ENCODE assay signal across 8 cellular contexts in genomic region chr1:26529405-26529654, GRCh38. TPM values are rescaled to one million over a fixed set of nuclear protein-coding genes. Genes with fewer than 3 reads are reported as not detected.
DNase-seq lines count a peak whose midpoint lies in the region; ATAC-seq and TF ChIP-seq lines count a peak whose summit lies in the region.

No MANE protein-coding gene starts in this region.

- H3K27ac ChIP-seq in iPS-18a (ENCODE audit: low read length) = no peak overlapping the region
- H3K27ac ChIP-seq in testis = no peak overlapping the region

- H3K27me3 Mint-ChIP-seq in activated CD4-positive, alpha-beta T cell treated with anti-CD3 and anti-CD28 coated beads, Interleukin-2, amount 10 ng/mL, durations not matched to agents 24 days and 14 days = peaks cover 12% of the 10 kb centered on the region
- peaks cover 6% of the 10 kb centered on the region for H3K27me3 Mint-ChIP-seq in activated B cell treated with CpG ODN at 0.5 μM for 24 hours

- H3K27me3 ChIP-seq in iPS-18a (ENCODE audit: control insufficient read depth, insufficient read depth, low read length) (no peaks in the 10 kb centered on the region), testis (no peaks in the 10 kb centered on the region)

- H3K4me3 ChIP-seq in iPS-18a (ENCODE audit: low read length) = peak overlapping the region; percentile 54
- peak overlapping the region; percentile 34 to 66 for H3K4me3 ChIP-seq in testis

- H3K27ac Mint-ChIP-seq in activated CD4-positive, alpha-beta T cell treated with anti-CD3 and anti-CD28 coated beads, Interleukin-2, amount 10 ng/mL, durations not matched to agents 24 days and 14 days = peak overlapping the region; percentile 90
- peak overlapping the region; percentile 80 for H3K27ac Mint-ChIP-seq in activated B cell treated with CpG ODN at 0.5 μM for 24 hours

- peaks cover 27% of the 10 kb centered on the region for H3K4me1 Mint-ChIP-seq in activated CD4-positive, alpha-beta T cell treated with anti-CD3 and anti-CD28 coated beads, Interleukin-2, amount 10 ng/mL, durations not matched to agents 24 days and 14 days
- H3K4me1 Mint-ChIP-seq in activated B cell treated with CpG ODN at 0.5 μM for 24 hours = peaks cover 27% of the 10 kb centered on the region

- H3K9ac ChIP-seq in iPS-18a (ENCODE audit: low read length) = no peak overlapping the region

- intact Hi-C loops in activated CD4-positive, alpha-beta T cell treated with anti-CD3 and anti-CD28 coated beads, Interleukin-2, amount 10 ng/mL, durations not matched to agents 24 days and 14 days (cut with micrococcal nuclease) = loop anchor here (2.0 kb wide), 1 partner anchor 29 kb away; no protein-coding TSS in a partner anchor
- intact Hi-C loops in activated B cell treated with CpG ODN at 0.5 μM for 24 hours (cut with micrococcal nuclease) = loop anchor here (1.0 to 2.0 kb wide), 2 partner anchors 13 to 28 kb away; no protein-coding TSS in a partner anchor
- intact Hi-C loops in testis (cut with DNase I; ENCODE audit: low total_unique reads) = no loop called here

- 0 to 1% methylated on average over 4 to 7 of the region's 19 CpGs for WGBS in testis, 2 donors

- no peak for DNase-seq in activated CD4-positive, alpha-beta T cell treated with anti-CD3 and anti-CD28 coated beads, Interleukin-2, amount 10 ng/mL, durations not matched to agents 24 days and 14 days
- no peak for DNase-seq in activated CD4-positive, alpha-beta T cell treated with anti-CD3 and anti-CD28 coated beads, Interleukin-2, amount 50 U/mL, for 1 hour
- DNase-seq in activated B cell treated with CpG ODN at 0.5 μM for 24 hours (no peak), testis (no peak), activated gamma-delta T cell (lab: John Stamatoyannopoulos, UW) (no peak)

- H3K4me1 ChIP-seq in iPS-18a (ENCODE audit: control insufficient read depth, low read depth, low read length) (peaks cover 15% of the 10 kb centered on the region), testis (peaks cover 12% of the 10 kb centered on the region)

- peak overlapping the region; percentile 83 for H3K4me3 Mint-ChIP-seq in activated CD4-positive, alpha-beta T cell treated with anti-CD3 and anti-CD28 coated beads, Interleukin-2, amount 10 ng/mL, durations not matched to agents 24 days and 14 days
- peak overlapping the region; percentile 90 for H3K4me3 Mint-ChIP-seq in activated B cell treated with CpG ODN at 0.5 μM for 24 hours

- CTCF ChIA-PET in activated B cell treated with CpG ODN at 0.5 μM for 24 hours (lab: Charles Lee) = interaction anchor here (1.3 to 3.3 kb wide), 5 partner anchors 8 to 29 kb away, joined by 5 to 15 read pairs (median 6); no protein-coding TSS in a partner anchor

- TF ChIP-seq CTCF in activated B cell treated with CpG ODN at 0.5 μM for 24 hours (IDR thresholded peaks at IDR 0.05) (no peak), testis (IDR thresholded peaks at IDR 0.05) (no peak)

- H3K36me3 Mint-ChIP-seq in activated CD4-positive, alpha-beta T cell treated with anti-CD3 and anti-CD28 coated beads, Interleukin-2, amount 10 ng/mL, durations not matched to agents 24 days and 14 days (ENCODE audit: low read depth) = peaks cover 2% of the 10 kb centered on the region
- H3K36me3 Mint-ChIP-seq in activated B cell treated with CpG ODN at 0.5 μM for 24 hours (ENCODE audit: low read depth) = no peaks in the 10 kb centered on the region

- H3K36me3 ChIP-seq in iPS-18a (ENCODE audit: control insufficient read depth, low read depth, low read length) (no peaks in the 10 kb centered on the region), testis (ENCODE audit: low read depth, missing control alignments) (no peaks in the 10 kb centered on the region)

- H3K9me3 Mint-ChIP-seq in activated CD4-positive, alpha-beta T cell treated with anti-CD3 and anti-CD28 coated beads, Interleukin-2, amount 10 ng/mL, durations not matched to agents 24 days and 14 days = no peaks in the 10 kb centered on the region
- no peaks in the 10 kb centered on the region for H3K9me3 Mint-ChIP-seq in activated B cell treated with CpG ODN at 0.5 μM for 24 hours

- ATAC-seq in activated B cell treated with CpG ODN at 0.5 μM for 24 hours (ENCODE audit: low read depth) (no peak), HG03571 (IDR thresholded peaks at IDR 0.05; ENCODE audit: unreplicated experiment) (no peak), GM21528 (IDR thresholded peaks at IDR 0.05; ENCODE audit: low FRiP score, unreplicated experiment) (no peak)

- H3K9me3 ChIP-seq in iPS-18a (ENCODE audit: control insufficient read depth, low read depth, low read length) (no peaks in the 10 kb centered on the region), testis (no peaks in the 10 kb centered on the region)

- no peak for TF ChIP-seq POLR2A in testis (IDR thresholded peaks at IDR 0.05)

- POLR2A ChIA-PET in activated B cell treated with CpG ODN at 0.5 μM for 24 hours (lab: Charles Lee) = interaction anchor here (0.6 to 3.5 kb wide), 5 partner anchors 9 to 467 kb away, joined by 3 to 33 read pairs (median 8); no protein-coding TSS in a partner anchor

RNA-seq across cellular contexts. Expression of gene RPS6KA1, which starts 0.2 kb away (rescaled TPM):
- total RNA-seq in activated CD4-positive, alpha-beta T cell treated with anti-CD3 and anti-CD28 coated beads, Interleukin-2, amount 10 ng/mL, durations not matched to agents 24 days and 14 days = 264 and 277 TPM in 2 replicates
- total RNA-seq in activated B cell treated with CpG ODN at 0.5 μM for 24 hours (139 and 150 TPM in 2 replicates), testis (10 to 100 TPM; 14.9 to 24.2 TPM)
- 15.6 TPM for polyA plus RNA-seq in testis (ENCODE audit: insufficient read depth, low read depth, low replicate concordance)

RNA-seq across cellular contexts. Expression of gene HMGN2, which starts 57.1 kb away (rescaled TPM):
- total RNA-seq in activated CD4-positive, alpha-beta T cell treated with anti-CD3 and anti-CD28 coated beads, Interleukin-2, amount 10 ng/mL, durations not matched to agents 24 days and 14 days = 528 and 545 TPM in 2 replicates
- total RNA-seq in activated B cell treated with CpG ODN at 0.5 μM for 24 hours = 462 and 493 TPM in 2 replicates
- 100 to 1,000 TPM; 244 to 285 TPM for total RNA-seq in testis
- polyA plus RNA-seq in testis (ENCODE audit: insufficient read depth, low read depth, low replicate concordance) = 392 TPM
